ENCODE assay signal across 8 cellular contexts in genomic region chr14:69191340-69192111, GRCh38. TPM values are rescaled to one million over a fixed set of nuclear protein-coding genes. Genes with fewer than 3 reads are reported as not detected.
DNase-seq lines count a peak whose midpoint lies in the region; ATAC-seq, FAIRE-seq and TF ChIP-seq lines count a peak whose summit lies in the region.

Gene EXD2 (plus strand): TSS chr14:69191498. CDS start chr14:69209471, 17,973 bp downstream.

- H3K36me3 ChIP-seq in Panc1 (ENCODE audit: control insufficient read depth, insufficient read depth, low read length), result peaks cover 4% of the 10 kb centered on the region
- no peaks in the 10 kb centered on the region for H3K36me3 ChIP-seq in naive thymus-derived CD4-positive, alpha-beta T cell (ENCODE audit: control insufficient read depth in 2 of 3, insufficient read depth in 3 of 3, low read length in 3 of 3)

- FAIRE-seq in D721Med (lab: Jason Lieb, UNC), result no peak

- in situ Hi-C loops in Panc1 (cut with HindIII; ENCODE audit: low pct_unique_long_range_greater_than_20kb, low sequenced_read_pairs), result no loop called here

- H3K4me3 ChIP-seq in Panc1 (ENCODE audit: low read depth in 2 of 2, low read length in 2 of 2), result peak within 1 kb of the TSS; percentile 66 to 68
- peak within 1 kb of the TSS; percentile 87 for H3K4me3 ChIP-seq in fibroblast of mammary gland (ENCODE audit: control insufficient read depth, low read depth, low read length)
- H3K4me3 ChIP-seq in naive thymus-derived CD4-positive, alpha-beta T cell (ENCODE audit: low read length), result peak within 1 kb of the TSS; percentile 71

- H3K4me1 Mint-ChIP-seq in IgD-negative memory B cell, result peaks cover 7 to 18% (median 11%) of the 10 kb centered on the region in 3 donors
- H3K4me1 Mint-ChIP-seq in activated T-helper 17 cell treated with anti-CD3 and anti-CD28 coated beads, Interleukin-2, amount 50 U/mL, for 72 hours, result peaks cover 4% of the 10 kb centered on the region
- peaks cover 16 to 44% (median 38%) of the 10 kb centered on the region in 7 donors for H3K4me1 Mint-ChIP-seq in naive thymus-derived CD4-positive, alpha-beta T cell
- H3K4me1 Mint-ChIP-seq in stimulated activated naive B cell treated with anti-CD40 and anti-IgM and Interleukin-4, amounts not matched to agents 10 μg/mL and 1 μg/mL and 100 μg/mL, for 72 hours, result peaks cover 5 to 17% of the 10 kb centered on the region in 2 donors

- peak within 1 kb of the TSS; percentile 80 to 97 (median 94) for H3K4me3 Mint-ChIP-seq in IgD-negative memory B cell
- peak within 1 kb of the TSS; percentile 89 for H3K4me3 Mint-ChIP-seq in activated T-helper 17 cell treated with anti-CD3 and anti-CD28 coated beads, Interleukin-2, amount 50 U/mL, for 72 hours
- H3K4me3 Mint-ChIP-seq in naive thymus-derived CD4-positive, alpha-beta T cell, result peak within 1 kb of the TSS; percentile 91 to 97 (median 94)
- H3K4me3 Mint-ChIP-seq in stimulated activated naive B cell treated with anti-CD40 and anti-IgM and Interleukin-4, amounts not matched to agents 10 μg/mL and 1 μg/mL and 100 μg/mL, for 72 hours, result peak within 1 kb of the TSS; percentile 88 to 95

- H3K9me3 ChIP-seq in Panc1 (ENCODE audit: control insufficient read depth, insufficient read depth, low read depth, low read length), result no peaks in the 10 kb centered on the region
- no peaks in the 10 kb centered on the region for H3K9me3 ChIP-seq in naive thymus-derived CD4-positive, alpha-beta T cell (ENCODE audit: control insufficient read depth in 2 of 3, low read length in 3 of 3)

- peaks cover 5% of the 10 kb centered on the region for H3K36me3 Mint-ChIP-seq in IgD-negative memory B cell
- H3K36me3 Mint-ChIP-seq in activated T-helper 17 cell treated with anti-CD3 and anti-CD28 coated beads, Interleukin-2, amount 50 U/mL, for 72 hours (ENCODE audit: low read depth), result no peaks in the 10 kb centered on the region
- H3K36me3 Mint-ChIP-seq in naive thymus-derived CD4-positive, alpha-beta T cell, result peaks cover 0 to 3% (median 0%) of the 10 kb centered on the region in 5 donors
- no peaks in the 10 kb centered on the region for H3K36me3 Mint-ChIP-seq in stimulated activated naive B cell treated with anti-CD40 and anti-IgM and Interleukin-4, amounts not matched to agents 10 μg/mL and 1 μg/mL and 100 μg/mL, for 72 hours

- DNase-seq in D721Med (ENCODE audit: insufficient read length, low spot score) (peak; percentile 71), Panc1 (ENCODE audit: low read depth, low spot score) (peak; percentile 39), fibroblast of mammary gland (ENCODE audit: low read depth) (peak; percentile 77)
- DNase-seq in naive thymus-derived CD4-positive, alpha-beta T cell, result peak; percentile 27 to 68 (median 61)
- DNase-seq in stimulated activated naive B cell treated with anti-CD40 and anti-IgM and Interleukin-4, amounts not matched to agents 10 μg/mL and 1 μg/mL and 100 μg/mL, for 72 hours, result peak; percentile 76

- intact Hi-C loops in Panc1 (cut with micrococcal nuclease; ENCODE audit: unreplicated experiment), result no loop called here
- intact Hi-C loops in naive thymus-derived CD4-positive, alpha-beta T cell (cut with micrococcal nuclease), result loop anchor here (1.0 to 5.0 kb wide), 7 partner anchors 38 to 1374 kb away; partner anchors contain the start of genes DCAF5 (in 2 of the 2), ERH (in 2 of the 2), SLC39A9 (in 2 of the 2) and RAD51B (in 1 of the 2)

- no peaks in the 10 kb centered on the region for H3K9me3 Mint-ChIP-seq in IgD-negative memory B cell
- no peaks in the 10 kb centered on the region for H3K9me3 Mint-ChIP-seq in activated T-helper 17 cell treated with anti-CD3 and anti-CD28 coated beads, Interleukin-2, amount 50 U/mL, for 72 hours
- H3K9me3 Mint-ChIP-seq in naive thymus-derived CD4-positive, alpha-beta T cell, result no peaks in the 10 kb centered on the region
- H3K9me3 Mint-ChIP-seq in stimulated activated naive B cell treated with anti-CD40 and anti-IgM and Interleukin-4, amounts not matched to agents 10 μg/mL and 1 μg/mL and 100 μg/mL, for 72 hours, result no peaks in the 10 kb centered on the region

- peaks cover 2% of the 10 kb centered on the region for H3K27me3 Mint-ChIP-seq in IgD-negative memory B cell
- no peaks in the 10 kb centered on the region for H3K27me3 Mint-ChIP-seq in activated T-helper 17 cell treated with anti-CD3 and anti-CD28 coated beads, Interleukin-2, amount 50 U/mL, for 72 hours
- H3K27me3 Mint-ChIP-seq in naive thymus-derived CD4-positive, alpha-beta T cell, result peaks cover 0 to 14% (median 0%) of the 10 kb centered on the region in 5 donors
- H3K27me3 Mint-ChIP-seq in stimulated activated naive B cell treated with anti-CD40 and anti-IgM and Interleukin-4, amounts not matched to agents 10 μg/mL and 1 μg/mL and 100 μg/mL, for 72 hours, result no peaks in the 10 kb centered on the region

- no peaks in the 10 kb centered on the region for H3K27me3 ChIP-seq in Panc1 (ENCODE audit: control insufficient read depth, insufficient read depth, low read length)
- no peaks in the 10 kb centered on the region for H3K27me3 ChIP-seq in naive thymus-derived CD4-positive, alpha-beta T cell (ENCODE audit: control insufficient read depth in 2 of 2, insufficient read depth in 2 of 2, low read length in 2 of 2)

- H3K27ac ChIP-seq in Panc1 (ENCODE audit: low read length), result peak within 1 kb of the TSS; percentile 69
- H3K27ac ChIP-seq in naive thymus-derived CD4-positive, alpha-beta T cell (ENCODE audit: low read depth, low read length), result peak within 1 kb of the TSS; percentile 70

- no TSS peak for BruUV-seq in Panc1 (replicated peaks; lab: Mats Ljungman, UMichigan)

- CTCF ChIA-PET in Panc1 (lab: Charles Lee), result no interaction called here
- CTCF ChIA-PET in naive thymus-derived CD4-positive, alpha-beta T cell (lab: Charles Lee), result interaction anchor here (1.1 to 1.3 kb wide), 4 partner anchors 38 to 62 kb away, joined by 3 to 5 read pairs (median 4); partner anchors contain the start of gene DCAF5

- no peaks in the 10 kb centered on the region; the same call in 1 of the 2 replicates for H3K4me1 ChIP-seq in Panc1 (ENCODE audit: control insufficient read depth, insufficient read depth, low read length)
- H3K4me1 ChIP-seq in naive thymus-derived CD4-positive, alpha-beta T cell (ENCODE audit: control insufficient read depth in 2 of 2, insufficient read depth in 2 of 2, low read length in 2 of 2), result peaks cover 0 to 6% of the 10 kb centered on the region in 2 donors

- POLR2A ChIA-PET in Panc1 (lab: Charles Lee), result interaction anchor here (0.6 kb wide), 1 partner anchor 163 kb away, joined by 3 read pairs; no protein-coding TSS in a partner anchor
- POLR2A ChIA-PET in naive thymus-derived CD4-positive, alpha-beta T cell (lab: Charles Lee), result interaction anchor here (0.7 to 3.8 kb wide), 6 partner anchors 8 to 1375 kb away, joined by 3 to 37 read pairs (median 4); partner anchors contain the start of genes DCAF5, ERH and SLC39A9

- peak within 1 kb of the TSS; percentile 71 to 91 (median 87) for H3K27ac Mint-ChIP-seq in IgD-negative memory B cell
- peak within 1 kb of the TSS; percentile 91 for H3K27ac Mint-ChIP-seq in activated T-helper 17 cell treated with anti-CD3 and anti-CD28 coated beads, Interleukin-2, amount 50 U/mL, for 72 hours
- H3K27ac Mint-ChIP-seq in naive thymus-derived CD4-positive, alpha-beta T cell, result peak within 1 kb of the TSS; percentile 80 to 96 (median 92)
- H3K27ac Mint-ChIP-seq in stimulated activated naive B cell treated with anti-CD40 and anti-IgM and Interleukin-4, amounts not matched to agents 10 μg/mL and 1 μg/mL and 100 μg/mL, for 72 hours, result peak within 1 kb of the TSS; percentile 95

- peak; percentile 86 for ATAC-seq in GM21526 (IDR thresholded peaks at IDR 0.05; ENCODE audit: low FRiP score, unreplicated experiment)
- ATAC-seq in Panc1, result peak; percentile 99
- ATAC-seq in activated T-helper 17 cell treated with anti-CD3 and anti-CD28 coated beads, Interleukin-2, amount 50 U/mL, for 72 hours (replicated peaks), result peak; percentile 95
- peak; percentile 81 for ATAC-seq in naive thymus-derived CD4-positive, alpha-beta T cell
- ATAC-seq in stimulated activated naive B cell treated with anti-CD40 and anti-IgM and Interleukin-4, amounts not matched to agents 10 μg/mL and 1 μg/mL and 100 μg/mL, for 72 hours (replicated peaks), result peak; percentile 91 to 93

- TF ChIP-seq CTCF in D721Med (IDR thresholded peaks at IDR 0.05; ENCODE audit: insufficient read depth, missing control alignments), result no peak
- no peak for TF ChIP-seq CTCF in Panc1 (IDR thresholded peaks at IDR 0.05)
- TF ChIP-seq CTCF in fibroblast of mammary gland (conservative IDR thresholded peaks at IDR 0.05; ENCODE audit: control insufficient read depth, insufficient read depth, low read depth, low read length), result no peak

RNA-seq across cellular contexts. Expression of gene EXD2, which starts in this region (rescaled TPM):
- 7.5 TPM for polyA plus RNA-seq in IgD-negative memory B cell
- 9.5 TPM for total RNA-seq in Panc1 (2021; ENCODE audit: unreplicated experiment)
- 8.1 TPM for polyA plus RNA-seq in Panc1 (2012; ENCODE audit: insufficient read length)
- total RNA-seq in activated T-helper 17 cell treated with anti-CD3 and anti-CD28 coated beads, Interleukin-2, amount 50 U/mL, for 72 hours, result 10 to 100 TPM in 1 of 2 donors, 1 to 10 TPM in 1; 9.2 to 11.8 TPM
- 10 to 100 TPM in 3 of 5 experiments, 1 to 10 TPM in 2; 4.8 to 17.2 (median 10.6) TPM for total RNA-seq in naive thymus-derived CD4-positive, alpha-beta T cell
- 10 to 100 TPM in 1 of 2 donors, 1 to 10 TPM in 1; 3.7 to 13.3 TPM for polyA plus RNA-seq in naive thymus-derived CD4-positive, alpha-beta T cell

Comparison
In these comparisons a context has a peak if more than half of its experiments do, and no peak if none do; other contexts are left out.
1. Peak in every context shown above with its lines: DNase-seq, ATAC-seq, H3K4me3 ChIP-seq and H3K27ac ChIP-seq.